ENCODE assay signal across 16 cellular contexts in the genomic region with DNA sequence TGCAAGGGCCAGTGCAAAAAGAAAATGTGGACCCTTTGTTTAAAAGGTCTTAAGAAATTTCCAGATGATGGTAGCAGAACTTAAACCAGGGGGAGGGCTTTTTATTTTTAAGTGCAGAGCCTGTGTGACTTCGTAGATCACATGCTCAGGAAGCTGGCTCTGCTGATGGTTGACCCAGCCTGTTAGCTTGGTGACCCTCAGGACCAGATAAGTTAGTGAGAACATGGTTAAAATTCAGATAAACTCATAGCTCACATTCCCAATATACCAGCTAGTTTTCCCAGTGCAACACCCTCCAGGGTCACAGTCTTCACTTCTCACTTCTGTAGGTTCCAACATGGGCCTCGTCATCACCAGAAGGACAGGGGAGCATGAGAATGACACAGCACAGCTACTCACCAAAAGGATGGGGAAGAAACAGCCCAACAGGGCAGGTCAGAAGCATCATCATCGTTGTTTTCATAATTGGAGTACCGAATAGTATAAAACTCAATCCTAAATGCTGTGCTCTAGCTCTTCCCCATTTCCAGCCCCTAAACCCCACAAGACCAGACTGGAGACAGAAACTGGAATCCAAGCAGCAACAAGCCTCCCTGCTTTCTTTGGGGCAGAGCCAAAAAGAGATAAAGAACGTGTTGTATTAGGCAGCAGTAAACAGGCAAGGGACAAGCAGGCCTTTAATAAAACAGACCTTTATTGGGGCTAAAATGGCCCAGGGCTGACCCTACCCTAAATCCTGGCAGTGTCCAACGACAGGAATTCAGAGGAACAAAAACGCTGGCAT.
DNase-seq lines count a peak whose midpoint lies in the region; ATAC-seq and TF ChIP-seq lines count a peak whose summit lies in the region.
"Had no signal": no experiment of that assay in that cellular context is flagged by ENCODE, and none has a peak within 500 bp of the region (broad histone marks: within the 10 kb centered on the region; RNA-seq: fewer than 3 reads in every experiment).

No MANE protein-coding gene starts in this region.

- CTCF ChIA-PET in activated naive CD4-positive, alpha-beta T cell treated with anti-CD3 and anti-CD28 coated beads for 36 hours (lab: Charles Lee) = no interaction called here

- intact Hi-C loops in posterior cingulate gyrus (cut with DNase I) = no loop called here
- intact Hi-C loops in activated naive CD4-positive, alpha-beta T cell treated with anti-CD3 and anti-CD28 coated beads for 36 hours (cut with micrococcal nuclease) = no loop called here

- peaks cover 2% of the 10 kb centered on the region for H3K9me3 Mint-ChIP-seq in activated naive CD4-positive, alpha-beta T cell treated with anti-CD3 and anti-CD28 coated beads for 36 hours

- DNase-seq in COLO829 (ENCODE audit: low spot score) (peak; percentile 82), cerebellum (ENCODE audit: low spot score) (peak; percentile 6), hepatocyte (ENCODE audit: low spot score) (no peak), posterior cingulate gyrus (peak in 9 of 10 donors; percentile 36 to 85 (median 54)), NCI-H526 treated with DMSO at 0.1 percent for 48 hours (lab: John Stamatoyannopoulos, UW) (no peak)
- no peak for DNase-seq in activated naive CD4-positive, alpha-beta T cell treated with anti-CD3 and anti-CD28 coated beads for 36 hours
- DNase-seq: activated effector memory CD4-positive, alpha-beta T cell treated with anti-CD3 and anti-CD28 coated beads, Interleukin-2, amount 50 U/mL, for 16 hours; COR-L47; cortex of kidney; left lung; NCI-H2029 treated with DMSO at 0.1 percent for 48 hours; T-helper 1 cell had no signal

- peak overlapping the region; percentile 58 for H3K27ac ChIP-seq in hepatocyte
- H3K27ac ChIP-seq: A549, KMS-11 had no signal

- no peaks in the 10 kb centered on the region for H3K36me3 Mint-ChIP-seq in activated naive CD4-positive, alpha-beta T cell treated with anti-CD3 and anti-CD28 coated beads for 36 hours (ENCODE audit: low read depth)

- H3K27me3 ChIP-seq in hepatocyte = peaks cover 2% of the 10 kb centered on the region
- H3K27me3 ChIP-seq: left lung had no signal

- H3K4me1 Mint-ChIP-seq in activated naive CD4-positive, alpha-beta T cell treated with anti-CD3 and anti-CD28 coated beads for 36 hours (ENCODE audit: low read depth) = peaks cover 2% of the 10 kb centered on the region

- no peaks in the 10 kb centered on the region for H3K27me3 Mint-ChIP-seq in activated naive CD4-positive, alpha-beta T cell treated with anti-CD3 and anti-CD28 coated beads for 36 hours (ENCODE audit: low read depth)

- H3K4me3 Mint-ChIP-seq in activated naive CD4-positive, alpha-beta T cell treated with anti-CD3 and anti-CD28 coated beads for 36 hours = no peak overlapping the region

- whole genome bisulfite sequencing in hepatocyte (ENCODE audit: low lambda C conversion rate, missing lambda C conversion rate) = 61% methylated on average over 7 of the region's 7 CpGs

- no peaks in the 10 kb centered on the region for H3K36me3 ChIP-seq in hepatocyte (replicated peaks; ENCODE audit: insufficient read depth, low read depth)
- H3K36me3 ChIP-seq: left lung had no signal

- no peaks in the 10 kb centered on the region for H3K9me3 ChIP-seq in hepatocyte (ENCODE audit: low read depth)
- H3K9me3 ChIP-seq: A549, left lung had no signal

- peaks cover 15% of the 10 kb centered on the region for H3K4me1 ChIP-seq in hepatocyte (ENCODE audit: insufficient read depth)
- H3K4me1 ChIP-seq: A549 had no signal

- H3K79me2 ChIP-seq in hepatocyte = no peaks in the 10 kb centered on the region

- no peak for TF ChIP-seq CTCF in hepatocyte (IDR thresholded peaks at IDR 0.05; ENCODE audit: poor library complexity)

- no peak overlapping the region for H3K4me3 ChIP-seq in hepatocyte
- H3K4me3 ChIP-seq: A549, left lung had no signal

- peak overlapping the region; percentile 43 for H3K4me2 ChIP-seq in hepatocyte
- H3K4me2 ChIP-seq: A549, KMS-11 had no signal

- H3K27ac Mint-ChIP-seq in activated naive CD4-positive, alpha-beta T cell treated with anti-CD3 and anti-CD28 coated beads for 36 hours = no peak overlapping the region

- ATAC-seq in GM21360 (IDR thresholded peaks at IDR 0.05; ENCODE audit: unreplicated experiment) = no peak
- no peak for ATAC-seq in GM21737 (IDR thresholded peaks at IDR 0.05; ENCODE audit: unreplicated experiment)
- ATAC-seq: A549, left lung had no signal

- H3K9me2 ChIP-seq in hepatocyte (replicated peaks; ENCODE audit: insufficient read depth) = no peaks in the 10 kb centered on the region

- H2AFZ ChIP-seq in hepatocyte = no peak overlapping the region

- no peaks in the 10 kb centered on the region for H4K20me1 ChIP-seq in hepatocyte (ENCODE audit: insufficient read depth, poor library complexity, severe bottlenecking)

Comparison
In these comparisons a context has a peak if more than half of its experiments do, and no peak if none do; other contexts are left out.
1. DNase-seq: peak in COLO829 (single experiment), cerebellum (single experiment) and posterior cingulate gyrus (9 of 10); none in hepatocyte (single experiment), NCI-H526 treated with DMSO at 0.1 percent for 48 hours (single experiment) and activated naive CD4-positive, alpha-beta T cell treated with anti-CD3 and anti-CD28 coated beads for 36 hours (single experiment).